In the genomic region with DNA sequence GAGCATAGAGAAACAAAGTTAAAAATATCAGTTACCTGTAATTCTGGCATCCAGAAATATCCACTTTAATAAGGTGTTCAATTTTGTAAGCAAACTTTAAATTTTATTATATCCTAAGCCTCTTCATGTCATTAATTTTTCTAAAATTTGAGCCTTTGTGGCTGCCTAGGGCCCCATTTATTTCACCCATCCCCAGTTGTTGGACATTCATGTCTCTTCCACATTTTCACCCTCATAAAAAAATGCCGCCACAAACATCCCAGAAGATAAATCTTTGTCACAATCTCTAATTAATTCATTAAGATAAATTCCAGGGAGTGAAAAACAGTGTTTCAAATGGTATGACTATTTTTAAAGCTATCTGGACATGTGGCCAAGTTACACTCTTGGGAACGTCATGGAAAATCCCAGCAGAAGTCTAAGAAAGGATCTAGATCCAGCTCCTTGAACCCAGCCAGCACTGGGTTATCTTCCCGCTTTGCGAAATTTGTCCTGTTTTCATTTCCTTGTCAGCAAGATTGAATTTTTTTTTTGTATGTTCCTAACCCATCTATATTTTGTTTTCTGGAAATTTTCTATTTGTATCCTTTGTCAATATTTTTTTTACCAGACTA, we compare ENCODE assay signal across 13 cellular contexts.
DNase-seq lines count a peak whose midpoint lies in the region; ATAC-seq and TF ChIP-seq lines count a peak whose summit lies in the region.
"Had no signal": no experiment of that assay in that cellular context is flagged by ENCODE, and none has a peak within 500 bp of the region (broad histone marks: within the 10 kb centered on the region; RNA-seq: fewer than 3 reads in every experiment).

No MANE protein-coding gene starts in this region.

- peaks cover 61% of the 10 kb centered on the region for H3K4me1 Mint-ChIP-seq in activated CD4-positive, alpha-beta T cell treated with anti-CD3 and anti-CD28 coated beads, Interleukin-2, amount 10 ng/mL, durations not matched to agents 7 days and 5 days

- WGBS in esophagus muscularis mucosa: 41% methylated on average over 4 of the region's 4 CpGs

- no peak for TF ChIP-seq POLR2A in esophagus muscularis mucosa (IDR thresholded peaks at IDR 0.05; ENCODE audit: low read depth)

- H3K36me3 ChIP-seq in Karpas-422 (ENCODE audit: insufficient read depth, low read length): peaks cover 6% of the 10 kb centered on the region; the same call in 1 of the 2 replicates
- no peaks in the 10 kb centered on the region for H3K36me3 ChIP-seq in esophagus muscularis mucosa
- H3K36me3 ChIP-seq in left lung: no peaks in the 10 kb centered on the region
- H3K36me3 ChIP-seq in subcutaneous abdominal adipose tissue (ENCODE audit: control insufficient read depth in 5 of 5, insufficient read depth in 5 of 5, low read length in 5 of 5): no peaks in the 10 kb centered on the region

- no peak overlapping the region for H3K27ac Mint-ChIP-seq in activated CD4-positive, alpha-beta T cell treated with anti-CD3 and anti-CD28 coated beads, Interleukin-2, amount 10 ng/mL, durations not matched to agents 7 days and 5 days
- H3K27ac Mint-ChIP-seq: activated naive CD4-positive, alpha-beta T cell treated with anti-CD3 and anti-CD28 coated beads, Interleukin-2, amount 50 U/mL, for 24 hours; CD4-positive, CD25-positive, alpha-beta regulatory T cell had no signal

- H3K27ac ChIP-seq in Karpas-422 (ENCODE audit: low read length) (peak overlapping the region; percentile 100), esophagus muscularis mucosa (replicated peaks in 1 of 4) (peak overlapping the region; percentile 82 to 90 (median 88)), left lung (peak overlapping the region in 1 of 2 donors; percentile 26), subcutaneous abdominal adipose tissue (ENCODE audit: low read depth, low read length) (peak overlapping the region; percentile 67)

- H3K9me2 ChIP-seq in Karpas-422 (replicated peaks; ENCODE audit: insufficient read depth, low read length): no peaks in the 10 kb centered on the region

- H3K9me3 ChIP-seq in Karpas-422 (ENCODE audit: low read length) (no peaks in the 10 kb centered on the region), esophagus muscularis mucosa (no peaks in the 10 kb centered on the region), left lung (no peaks in the 10 kb centered on the region), subcutaneous abdominal adipose tissue (ENCODE audit: control insufficient read depth in 5 of 5, low read length in 5 of 5) (no peaks in the 10 kb centered on the region)

- ATAC-seq in left lung (peak; percentile 38), GM21390 (IDR thresholded peaks at IDR 0.05; ENCODE audit: unreplicated experiment) (no peak), GM19455 (IDR thresholded peaks at IDR 0.05; ENCODE audit: unreplicated experiment) (no peak)

- no peaks in the 10 kb centered on the region for H3K79me2 ChIP-seq in Karpas-422 (ENCODE audit: low read length)

- H2AFZ ChIP-seq in Karpas-422 (ENCODE audit: low read length): no peak overlapping the region

- H3K4me3 Mint-ChIP-seq in activated CD4-positive, alpha-beta T cell treated with anti-CD3 and anti-CD28 coated beads, Interleukin-2, amount 10 ng/mL, durations not matched to agents 7 days and 5 days: no peak overlapping the region
- H3K4me3 Mint-ChIP-seq: activated naive CD4-positive, alpha-beta T cell treated with anti-CD3 and anti-CD28 coated beads, Interleukin-2, amount 50 U/mL, for 24 hours; CD4-positive, CD25-positive, alpha-beta regulatory T cell; H9 had no signal

- H3K4me1 ChIP-seq in Karpas-422 (ENCODE audit: low read length): peaks cover 98% of the 10 kb centered on the region
- H3K4me1 ChIP-seq in esophagus muscularis mucosa: peaks cover 26 to 44% (median 40%) of the 10 kb centered on the region in 4 donors
- peaks cover 0 to 7% of the 10 kb centered on the region in 2 donors for H3K4me1 ChIP-seq in left lung
- H3K4me1 ChIP-seq in subcutaneous abdominal adipose tissue (ENCODE audit: control insufficient read depth in 5 of 5, insufficient read depth in 5 of 5, low read length in 5 of 5): peaks cover 9 to 27% (median 15%) of the 10 kb centered on the region in 5 donors

- DNase-seq in Karpas-422 (no peak), esophagus muscularis mucosa (ENCODE audit: extremely low spot score) (no peak), left lung (no peak), SHP77 (lab: John Stamatoyannopoulos, UW) (no peak)
- DNase-seq in activated CD4-positive, alpha-beta T cell treated with anti-CD3 and anti-CD28 coated beads, Interleukin-2, amount 10 ng/mL, durations not matched to agents 7 days and 5 days: no peak
- DNase-seq: CD4-positive, CD25-positive, alpha-beta regulatory T cell; H9; NCI-H2171 treated with DMSO at 0.1 percent for 48 hours had no signal

- intact Hi-C loops in esophagus muscularis mucosa (cut with DNase I): no loop called here
- intact Hi-C loops in left lung (cut with DNase I): no loop called here

- CTCF ChIA-PET in activated CD4-positive, alpha-beta T cell treated with anti-CD3 and anti-CD28 coated beads, Interleukin-2, amount 10 ng/mL, durations not matched to agents 7 days and 5 days (lab: Charles Lee): interaction anchor here (0.8 to 5.2 kb wide), 4 partner anchors 10 to 19 kb away, joined by 3 to 18 read pairs (median 3); no protein-coding TSS in a partner anchor

- H3K36me3 Mint-ChIP-seq in activated CD4-positive, alpha-beta T cell treated with anti-CD3 and anti-CD28 coated beads, Interleukin-2, amount 10 ng/mL, durations not matched to agents 7 days and 5 days (ENCODE audit: low read depth): no peaks in the 10 kb centered on the region
- H3K36me3 Mint-ChIP-seq: activated naive CD4-positive, alpha-beta T cell treated with anti-CD3 and anti-CD28 coated beads, Interleukin-2, amount 50 U/mL, for 24 hours; CD4-positive, CD25-positive, alpha-beta regulatory T cell had no signal

- no peaks in the 10 kb centered on the region for H3K27me3 ChIP-seq in Karpas-422 (ENCODE audit: low read length)
- H3K27me3 ChIP-seq in esophagus muscularis mucosa: no peaks in the 10 kb centered on the region
- no peaks in the 10 kb centered on the region for H3K27me3 ChIP-seq in left lung
- peaks cover 0 to 3% (median 0%) of the 10 kb centered on the region in 5 donors for H3K27me3 ChIP-seq in subcutaneous abdominal adipose tissue (ENCODE audit: control insufficient read depth in 5 of 5, insufficient read depth in 4 of 5, low read length in 5 of 5)

- no peak for TF ChIP-seq EP300 in esophagus muscularis mucosa (IDR thresholded peaks at IDR 0.05)

- H4K20me1 ChIP-seq in Karpas-422 (ENCODE audit: insufficient read depth, low read depth, low read length): no peaks in the 10 kb centered on the region

- no peaks in the 10 kb centered on the region for H3K9me3 Mint-ChIP-seq in activated CD4-positive, alpha-beta T cell treated with anti-CD3 and anti-CD28 coated beads, Interleukin-2, amount 10 ng/mL, durations not matched to agents 7 days and 5 days
- H3K9me3 Mint-ChIP-seq: activated naive CD4-positive, alpha-beta T cell treated with anti-CD3 and anti-CD28 coated beads, Interleukin-2, amount 50 U/mL, for 24 hours; H9 had no signal

- TF ChIP-seq CTCF in esophagus muscularis mucosa (IDR thresholded peaks at IDR 0.05) (no peak), left lung (IDR thresholded peaks at IDR 0.05) (no peak)

- H3K9ac ChIP-seq in Karpas-422 (ENCODE audit: low read length): peak overlapping the region; percentile 82
- no peak overlapping the region for H3K9ac ChIP-seq in subcutaneous abdominal adipose tissue (ENCODE audit: low read length in 5 of 5)

- POLR2A ChIA-PET in activated CD4-positive, alpha-beta T cell treated with anti-CD3 and anti-CD28 coated beads, Interleukin-2, amount 10 ng/mL, durations not matched to agents 7 days and 5 days (lab: Charles Lee): no interaction called here

- H3K4me3 ChIP-seq in Karpas-422 (ENCODE audit: low read length) (peak overlapping the region; percentile 46), esophagus muscularis mucosa (no peak overlapping the region), left lung (no peak overlapping the region), subcutaneous abdominal adipose tissue (ENCODE audit: low read depth in 1 of 5, low read length in 5 of 5) (no peak overlapping the region)
- H3K4me3 ChIP-seq: lung had no signal

- H3K27me3 Mint-ChIP-seq in activated CD4-positive, alpha-beta T cell treated with anti-CD3 and anti-CD28 coated beads, Interleukin-2, amount 10 ng/mL, durations not matched to agents 7 days and 5 days: no peaks in the 10 kb centered on the region
- H3K27me3 Mint-ChIP-seq: activated naive CD4-positive, alpha-beta T cell treated with anti-CD3 and anti-CD28 coated beads, Interleukin-2, amount 50 U/mL, for 24 hours had no signal

- peak overlapping the region; percentile 68 for H3K4me2 ChIP-seq in Karpas-422 (ENCODE audit: low read depth, low read length, poor library complexity, severe bottlenecking)
